Comparison of ENCODE assay signal across 6 cellular contexts in genomic region chr1:212446333-212446732, GRCh38.
"Had no signal": no experiment of that assay in that cellular context is flagged by ENCODE, and none has a peak within 500 bp of the region (broad histone marks: within the 10 kb centered on the region; RNA-seq: fewer than 3 reads in every experiment).

No MANE protein-coding gene starts in this region.

- ATAC-seq: HepG2, K562 had no signal

- H3K4me3 ChIP-seq: K562 had no signal

- DNase-seq: IMR-90, KBM-7 had no signal

- H3K27ac ChIP-seq: HL-60 had no signal

- H3K9me3 Mint-ChIP-seq: IgD-negative memory B cell had no signal
